ENCODE assay signal across 1 cellular context in genomic region chr20:31738729-31739549, GRCh38.
A peak's percentile ranks its signal among the peaks of the same experiment; 100 is the strongest.
TF ChIP-seq lines count a peak whose summit lies in the region.

TPX2 (plus strand) TSS chr20:31739290; CDS start chr20:31757477, 18,187 bp downstream.

TF ChIP-seq in HepG2, 621 proteins besides CTCF, POLR2A, EP300 and RAD21 (continued from another document and continues in another):
- TF ChIP-seq IKZF5 (CRISPR knock-in tag; IDR thresholded peaks at IDR 0.05) (peak; percentile 93), SPEN (CRISPR knock-in tag; IDR thresholded peaks at IDR 0.05; ENCODE audit: low read depth) (peak; percentile 69; the same call in 1 of the 2 replicates), SNAI1 (CRISPR knock-in tag; IDR thresholded peaks at IDR 0.05; ENCODE audit: borderline replicate concordance) (peak; percentile 72; the same call in 1 of the 2 replicates), ZMYM3 (CRISPR knock-in tag; IDR thresholded peaks at IDR 0.05) (peak; percentile 72), ZBTB20 (CRISPR knock-in tag; IDR thresholded peaks at IDR 0.05; ENCODE audit: borderline replicate concordance, low read depth) (peak; percentile 44; the same call in 1 of the 2 replicates), MBD4 (IDR thresholded peaks at IDR 0.05; ENCODE audit: borderline replicate concordance, low read length) (no peak), ZNF781 (CRISPR knock-in tag; IDR thresholded peaks at IDR 0.05; ENCODE audit: borderline replicate concordance, not compliant biosample characterization) (no peak), ZNF207 (IDR thresholded peaks at IDR 0.05; ENCODE audit: borderline replicate concordance) (no peak), ZNF670 (CRISPR knock-in tag; IDR thresholded peaks at IDR 0.05; ENCODE audit: borderline replicate concordance) (peak; percentile 80; the same call in 1 of the 2 replicates), SIN3A (IDR thresholded peaks at IDR 0.05; ENCODE audit: borderline replicate concordance, low read depth, low read length) (peak; percentile 100), ZSCAN12 (CRISPR knock-in tag; IDR thresholded peaks at IDR 0.05) (peak; percentile 93), FOXA3 (CRISPR knock-in tag; IDR thresholded peaks at IDR 0.05) (no peak; the same call in none of the 2 replicates), ARID4A (CRISPR knock-in tag; IDR thresholded peaks at IDR 0.05; ENCODE audit: borderline replicate concordance) (peak; percentile 100), FOXO4 (CRISPR knock-in tag; conservative IDR thresholded peaks at IDR 0.05) (no peak), ZNF790 (CRISPR knock-in tag; IDR thresholded peaks at IDR 0.05; ENCODE audit: borderline replicate concordance) (peak; percentile 29; the same call in 1 of the 2 replicates), ATF1 (CRISPR knock-in tag; IDR thresholded peaks at IDR 0.05) (peak; percentile 92), ZNF224 (CRISPR knock-in tag; IDR thresholded peaks at IDR 0.05) (peak; percentile 80; the same call in 1 of the 2 replicates), ATAD3A (CRISPR knock-in tag; IDR thresholded peaks at IDR 0.05) (no peak), DNMT3B (CRISPR knock-in tag; conservative IDR thresholded peaks at IDR 0.05) (peak; percentile 77; the same call in 1 of the 2 replicates), DBP (CRISPR knock-in tag; IDR thresholded peaks at IDR 0.05; ENCODE audit: not compliant biosample characterization) (peak; percentile 81), KLF11 (CRISPR knock-in tag; IDR thresholded peaks at IDR 0.05) (peak; percentile 68; the same call in 1 of the 2 replicates), HOXA3 (CRISPR knock-in tag; IDR thresholded peaks at IDR 0.05) (peak; percentile 83), JDP2 (CRISPR knock-in tag; IDR thresholded peaks at IDR 0.05; ENCODE audit: borderline replicate concordance) (peak; percentile 93; the same call in 1 of the 2 replicates), ZFP82 (CRISPR knock-in tag; IDR thresholded peaks at IDR 0.05; ENCODE audit: borderline replicate concordance) (0 out of 2 replicates have a peak, but pooled peaks have one; percentile 48), REPIN1 (CRISPR knock-in tag; IDR thresholded peaks at IDR 0.05; ENCODE audit: borderline replicate concordance, low read depth) (peak; percentile 82), ZNF550 (CRISPR knock-in tag; IDR thresholded peaks at IDR 0.05; ENCODE audit: borderline replicate concordance) (no peak), PHB2 (IDR thresholded peaks at IDR 0.05; ENCODE audit: partially characterized antibody) (no peak), ZNF720 (CRISPR knock-in tag; IDR thresholded peaks at IDR 0.05) (no peak), NRL (CRISPR knock-in tag; IDR thresholded peaks at IDR 0.05; ENCODE audit: borderline replicate concordance) (peak; percentile 91; the same call in 1 of the 2 replicates), GFI1 (CRISPR knock-in tag; IDR thresholded peaks at IDR 0.05; ENCODE audit: borderline replicate concordance) (peak; percentile 85; the same call in 1 of the 2 replicates), ZNF616 (CRISPR knock-in tag; IDR thresholded peaks at IDR 0.05; ENCODE audit: low read depth) (peak; percentile 90), ZKSCAN8 (CRISPR knock-in tag; IDR thresholded peaks at IDR 0.05; ENCODE audit: borderline replicate concordance) (peak; percentile 62; the same call in 1 of the 2 replicates), ZNF75D (CRISPR knock-in tag; IDR thresholded peaks at IDR 0.05; ENCODE audit: borderline replicate concordance) (no peak), ZBTB8A (CRISPR knock-in tag; IDR thresholded peaks at IDR 0.05; ENCODE audit: borderline replicate concordance, low read depth) (peak; percentile 90; the same call in 1 of the 2 replicates), MTA1 (CRISPR knock-in tag; IDR thresholded peaks at IDR 0.05; ENCODE audit: borderline replicate concordance) (peak; percentile 90; the same call in 1 of the 2 replicates), ATM (IDR thresholded peaks at IDR 0.05; ENCODE audit: borderline replicate concordance) (no peak), SP140L (CRISPR knock-in tag; IDR thresholded peaks at IDR 0.05; ENCODE audit: borderline replicate concordance) (no peak; the same call in 1 of the 2 replicates), ZNF430 (CRISPR knock-in tag; IDR thresholded peaks at IDR 0.05) (peak; percentile 74; the same call in 1 of the 2 replicates), HNRNPLL (IDR thresholded peaks at IDR 0.05; ENCODE audit: low read depth, low read length, poor library complexity, severe bottlenecking) (peak; percentile 91), NFATC3 (CRISPR knock-in tag; IDR thresholded peaks at IDR 0.05) (peak; percentile 90; the same call in 1 of the 2 replicates), SRY (CRISPR knock-in tag; IDR thresholded peaks at IDR 0.05) (peak; percentile 98), ZNF205 (CRISPR knock-in tag; IDR thresholded peaks at IDR 0.05) (peak; percentile 82; the same call in 1 of the 2 replicates)
- TF ChIP-seq, protein P1, sequence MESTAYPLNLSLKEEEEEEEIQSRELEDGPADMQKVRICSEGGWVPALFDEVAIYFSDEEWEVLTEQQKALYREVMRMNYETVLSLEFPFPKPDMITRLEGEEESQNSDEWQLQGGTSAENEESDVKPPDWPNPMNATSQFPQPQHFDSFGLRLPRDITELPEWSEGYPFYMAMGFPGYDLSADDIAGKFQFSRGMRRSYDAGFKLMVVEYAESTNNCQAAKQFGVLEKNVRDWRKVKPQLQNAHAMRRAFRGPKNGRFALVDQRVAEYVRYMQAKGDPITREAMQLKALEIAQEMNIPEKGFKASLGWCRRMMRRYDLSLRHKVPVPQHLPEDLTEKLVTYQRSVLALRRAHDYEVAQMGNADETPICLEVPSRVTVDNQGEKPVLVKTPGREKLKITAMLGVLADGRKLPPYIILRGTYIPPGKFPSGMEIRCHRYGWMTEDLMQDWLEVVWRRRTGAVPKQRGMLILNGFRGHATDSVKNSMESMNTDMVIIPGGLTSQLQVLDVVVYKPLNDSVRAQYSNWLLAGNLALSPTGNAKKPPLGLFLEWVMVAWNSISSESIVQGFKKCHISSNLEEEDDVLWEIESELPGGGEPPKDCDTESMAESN (CRISPR knock-in tag; conservative IDR thresholded peaks at IDR 0.05) = peak; percentile 95
- TF ChIP-seq, protein P2, sequence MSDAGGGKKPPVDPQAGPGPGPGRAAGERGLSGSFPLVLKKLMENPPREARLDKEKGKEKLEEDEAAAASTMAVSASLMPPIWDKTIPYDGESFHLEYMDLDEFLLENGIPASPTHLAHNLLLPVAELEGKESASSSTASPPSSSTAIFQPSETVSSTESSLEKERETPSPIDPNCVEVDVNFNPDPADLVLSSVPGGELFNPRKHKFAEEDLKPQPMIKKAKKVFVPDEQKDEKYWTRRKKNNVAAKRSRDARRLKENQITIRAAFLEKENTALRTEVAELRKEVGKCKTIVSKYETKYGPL (CRISPR knock-in tag; IDR thresholded peaks at IDR 0.05) = peak; percentile 78; the same call in 1 of the 2 replicates
- TF ChIP-seq, protein P3, sequence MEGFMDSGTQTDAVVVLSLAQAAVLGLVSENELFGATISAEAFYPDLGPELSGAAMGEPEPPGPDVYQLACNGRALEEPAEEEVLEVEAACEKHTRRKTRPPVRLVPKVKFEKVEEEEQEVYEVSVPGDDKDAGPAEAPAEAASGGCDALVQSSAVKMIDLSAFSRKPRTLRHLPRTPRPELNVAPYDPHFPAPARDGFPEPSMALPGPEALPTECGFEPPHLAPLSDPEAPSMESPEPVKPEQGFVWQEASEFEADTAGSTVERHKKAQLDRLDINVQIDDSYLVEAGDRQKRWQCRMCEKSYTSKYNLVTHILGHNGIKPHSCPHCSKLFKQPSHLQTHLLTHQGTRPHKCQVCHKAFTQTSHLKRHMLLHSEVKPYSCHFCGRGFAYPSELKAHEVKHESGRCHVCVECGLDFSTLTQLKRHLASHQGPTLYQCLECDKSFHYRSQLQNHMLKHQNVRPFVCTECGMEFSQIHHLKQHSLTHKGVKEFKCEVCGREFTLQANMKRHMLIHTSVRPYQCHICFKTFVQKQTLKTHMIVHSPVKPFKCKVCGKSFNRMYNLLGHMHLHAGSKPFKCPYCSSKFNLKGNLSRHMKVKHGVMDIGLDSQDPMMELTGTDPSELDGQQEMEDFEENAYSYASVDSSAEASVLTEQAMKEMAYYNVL (CRISPR knock-in tag; IDR thresholded peaks at IDR 0.05; ENCODE audit: borderline replicate concordance) = peak; percentile 95; the same call in 1 of the 2 replicates
- TF ChIP-seq, protein P4, sequence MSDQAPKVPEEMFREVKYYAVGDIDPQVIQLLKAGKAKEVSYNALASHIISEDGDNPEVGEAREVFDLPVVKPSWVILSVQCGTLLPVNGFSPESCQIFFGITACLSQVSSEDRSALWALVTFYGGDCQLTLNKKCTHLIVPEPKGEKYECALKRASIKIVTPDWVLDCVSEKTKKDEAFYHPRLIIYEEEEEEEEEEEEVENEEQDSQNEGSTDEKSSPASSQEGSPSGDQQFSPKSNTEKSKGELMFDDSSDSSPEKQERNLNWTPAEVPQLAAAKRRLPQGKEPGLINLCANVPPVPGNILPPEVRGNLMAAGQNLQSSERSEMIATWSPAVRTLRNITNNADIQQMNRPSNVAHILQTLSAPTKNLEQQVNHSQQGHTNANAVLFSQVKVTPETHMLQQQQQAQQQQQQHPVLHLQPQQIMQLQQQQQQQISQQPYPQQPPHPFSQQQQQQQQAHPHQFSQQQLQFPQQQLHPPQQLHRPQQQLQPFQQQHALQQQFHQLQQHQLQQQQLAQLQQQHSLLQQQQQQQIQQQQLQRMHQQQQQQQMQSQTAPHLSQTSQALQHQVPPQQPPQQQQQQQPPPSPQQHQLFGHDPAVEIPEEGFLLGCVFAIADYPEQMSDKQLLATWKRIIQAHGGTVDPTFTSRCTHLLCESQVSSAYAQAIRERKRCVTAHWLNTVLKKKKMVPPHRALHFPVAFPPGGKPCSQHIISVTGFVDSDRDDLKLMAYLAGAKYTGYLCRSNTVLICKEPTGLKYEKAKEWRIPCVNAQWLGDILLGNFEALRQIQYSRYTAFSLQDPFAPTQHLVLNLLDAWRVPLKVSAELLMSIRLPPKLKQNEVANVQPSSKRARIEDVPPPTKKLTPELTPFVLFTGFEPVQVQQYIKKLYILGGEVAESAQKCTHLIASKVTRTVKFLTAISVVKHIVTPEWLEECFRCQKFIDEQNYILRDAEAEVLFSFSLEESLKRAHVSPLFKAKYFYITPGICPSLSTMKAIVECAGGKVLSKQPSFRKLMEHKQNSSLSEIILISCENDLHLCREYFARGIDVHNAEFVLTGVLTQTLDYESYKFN (CRISPR knock-in tag; conservative IDR thresholded peaks at IDR 0.05) = peak; percentile 42
- TF ChIP-seq, protein P5, sequence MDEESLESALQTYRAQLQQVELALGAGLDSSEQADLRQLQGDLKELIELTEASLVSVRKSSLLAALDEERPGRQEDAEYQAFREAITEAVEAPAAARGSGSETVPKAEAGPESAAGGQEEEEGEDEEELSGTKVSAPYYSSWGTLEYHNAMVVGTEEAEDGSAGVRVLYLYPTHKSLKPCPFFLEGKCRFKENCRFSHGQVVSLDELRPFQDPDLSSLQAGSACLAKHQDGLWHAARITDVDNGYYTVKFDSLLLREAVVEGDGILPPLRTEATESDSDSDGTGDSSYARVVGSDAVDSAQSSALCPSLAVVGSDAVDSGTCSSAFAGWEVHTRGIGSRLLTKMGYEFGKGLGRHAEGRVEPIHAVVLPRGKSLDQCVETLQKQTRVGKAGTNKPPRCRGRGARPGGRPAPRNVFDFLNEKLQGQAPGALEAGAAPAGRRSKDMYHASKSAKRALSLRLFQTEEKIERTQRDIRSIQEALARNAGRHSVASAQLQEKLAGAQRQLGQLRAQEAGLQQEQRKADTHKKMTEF (CRISPR knock-in tag; IDR thresholded peaks at IDR 0.05) = peak; percentile 82
